ENCODE assay signal across 13 cellular contexts in the genomic region with DNA sequence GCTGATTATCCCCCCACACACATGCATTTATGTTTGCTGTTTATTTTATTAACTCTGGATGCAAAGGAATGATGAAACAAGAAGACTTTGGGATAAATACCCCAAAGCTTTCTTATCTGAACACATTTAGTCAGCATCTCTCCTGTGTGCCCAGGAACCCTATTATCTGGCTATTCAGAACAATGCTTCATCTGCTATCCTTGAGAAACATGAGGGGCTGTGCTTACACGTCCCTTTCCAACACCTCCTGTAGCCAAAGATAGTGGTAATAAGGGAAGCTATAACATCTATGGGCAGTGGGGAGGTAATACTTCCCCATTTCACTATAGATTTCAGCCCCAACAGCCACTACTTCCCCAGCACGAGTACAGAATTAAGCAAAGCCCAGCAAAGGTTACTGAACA.
DNase-seq lines count a peak whose midpoint lies in the region; ATAC-seq and TF ChIP-seq lines count a peak whose summit lies in the region.
"Had no signal": no experiment of that assay in that cellular context is flagged by ENCODE, and none has a peak within 500 bp of the region (broad histone marks: within the 10 kb centered on the region; RNA-seq: fewer than 3 reads in every experiment).

No MANE protein-coding gene starts in this region.

- H3K27ac ChIP-seq in esophagus muscularis mucosa (replicated peaks in 1 of 4) (peak overlapping the region in 3 of 4 donors; percentile 44 to 62 (median 52)), WERI-Rb-1 (no peak overlapping the region)
- H3K27ac ChIP-seq: epithelial cell of prostate had no signal

- ATAC-seq in GM18868 (IDR thresholded peaks at IDR 0.05; ENCODE audit: unreplicated experiment) (peak; percentile 89), HG02588 (IDR thresholded peaks at IDR 0.05; ENCODE audit: unreplicated experiment) (peak; percentile 63), HG03565 (IDR thresholded peaks at IDR 0.05; ENCODE audit: unreplicated experiment) (peak; percentile 63), GM19463 (IDR thresholded peaks at IDR 0.05; ENCODE audit: unreplicated experiment) (no peak)

- TF ChIP-seq POLR2A in esophagus muscularis mucosa (IDR thresholded peaks at IDR 0.05; ENCODE audit: low read depth): no peak

- WGBS in esophagus muscularis mucosa: 56% methylated on average over 2 of the region's 2 CpGs

- peaks cover 11 to 42% (median 35%) of the 10 kb centered on the region in 4 donors for H3K4me1 ChIP-seq in esophagus muscularis mucosa

- H3K4me3 ChIP-seq in esophagus muscularis mucosa: no peak overlapping the region
- no peak overlapping the region for H3K4me3 ChIP-seq in WERI-Rb-1 (ENCODE audit: low read depth, low read length)
- H3K4me3 ChIP-seq in MG63: no peak overlapping the region

- no peak for DNase-seq in esophagus muscularis mucosa (ENCODE audit: extremely low spot score)
- DNase-seq in WERI-Rb-1: no peak
- DNase-seq in cortex of kidney (lab: John Stamatoyannopoulos, UW): no peak
- no peak for DNase-seq in MG63
- DNase-seq: activated CD4-positive, CD25-positive, alpha-beta regulatory T cell treated with anti-CD3 and anti-CD28 coated beads, Interleukin-2, amount 50 U/mL, for 72 hours; CD4-positive, alpha-beta T cell; NCI-H226; SHP77 had no signal

- TF ChIP-seq EP300 in esophagus muscularis mucosa (IDR thresholded peaks at IDR 0.05): no peak

- no peaks in the 10 kb centered on the region for H3K27me3 ChIP-seq in esophagus muscularis mucosa
- peaks cover 2% of the 10 kb centered on the region for H3K27me3 ChIP-seq in WERI-Rb-1 (ENCODE audit: insufficient read depth, low read depth, severe bottlenecking)
- no peaks in the 10 kb centered on the region for H3K27me3 ChIP-seq in MG63

- TF ChIP-seq CTCF in esophagus muscularis mucosa (IDR thresholded peaks at IDR 0.05): no peak
- no peak for TF ChIP-seq CTCF in WERI-Rb-1 (IDR thresholded peaks at IDR 0.05; ENCODE audit: low read depth, low read length)

- intact Hi-C loops in esophagus muscularis mucosa (cut with DNase I): no loop called here

- no peaks in the 10 kb centered on the region for H3K9me3 ChIP-seq in esophagus muscularis mucosa
- no peaks in the 10 kb centered on the region for H3K9me3 ChIP-seq in WERI-Rb-1 (ENCODE audit: severe bottlenecking)
- H3K9me3 ChIP-seq in MG63: no peaks in the 10 kb centered on the region

- H3K36me3 ChIP-seq in esophagus muscularis mucosa: no peaks in the 10 kb centered on the region
- no peaks in the 10 kb centered on the region for H3K36me3 ChIP-seq in WERI-Rb-1
- no peaks in the 10 kb centered on the region for H3K36me3 ChIP-seq in MG63
